8 cellular contexts compared by ENCODE assay signal in genomic region chr6:13354331-13355042, GRCh38. TPM values are rescaled to one million over a fixed set of nuclear protein-coding genes. Genes with fewer than 3 reads are reported as not detected.
DNase-seq lines count a peak whose midpoint lies in the region.

No MANE protein-coding gene starts in this region.

- H3K9me3 Mint-ChIP-seq in activated naive CD4-positive, alpha-beta T cell treated with anti-CD3 and anti-CD28 coated beads, Interleukin-2, amount 50 U/mL, for 24 hours, result no peaks in the 10 kb centered on the region
- H3K9me3 Mint-ChIP-seq in activated T-helper 2 cell treated with anti-CD3 and anti-CD28 coated beads, Interferon-gamma antibody, Interleukin-2, Interleukin-4, amounts not matched to agents 10 μg/mL and 5 μg/mL and 100 μg/mL, durations not matched to agents 14 hours and 24 hours and 36 hours, result no peaks in the 10 kb centered on the region

- peaks cover 1% of the 10 kb centered on the region for H3K36me3 Mint-ChIP-seq in activated naive CD4-positive, alpha-beta T cell treated with anti-CD3 and anti-CD28 coated beads, Interleukin-2, amount 50 U/mL, for 24 hours
- H3K36me3 Mint-ChIP-seq in activated T-helper 2 cell treated with anti-CD3 and anti-CD28 coated beads, Interferon-gamma antibody, Interleukin-2, Interleukin-4, amounts not matched to agents 10 μg/mL and 5 μg/mL and 100 μg/mL, durations not matched to agents 14 hours and 24 hours and 36 hours (ENCODE audit: low read depth), result peaks cover 4% of the 10 kb centered on the region

- no peak for DNase-seq in activated naive CD4-positive, alpha-beta T cell treated with anti-CD3 and anti-CD28 coated beads, Interleukin-2, amount 50 U/mL, for 16 hours
- no peak for DNase-seq in activated T-helper 2 cell treated with anti-CD3 and anti-CD28 coated beads, Interferon-gamma antibody, Interleukin-2, Interleukin-4, amounts not matched to agents 10 μg/mL and 5 μg/mL and 100 μg/mL, durations not matched to agents 14 hours and 24 hours and 36 hours (ENCODE audit: low spot score)
- DNase-seq in iris pigment epithelial cell (ENCODE audit: low read depth), result peak; percentile 72
- no peak for DNase-seq in stimulated activated CD4-positive, alpha-beta T cell treated with anti-CD3 and anti-CD28 coated beads, Interleukin-2, amount 100 ng/mL, for 48 hours
- no peak for DNase-seq in NCI-H2107 (lab: John Stamatoyannopoulos, UW)
- DNase-seq in NCI-H1417 (lab: John Stamatoyannopoulos, UW), result no peak
- no peak for DNase-seq in hypothalamus (lab: John Stamatoyannopoulos, UW)

- H3K4me3 Mint-ChIP-seq in activated naive CD4-positive, alpha-beta T cell treated with anti-CD3 and anti-CD28 coated beads, Interleukin-2, amount 50 U/mL, for 24 hours, result peak overlapping the region; percentile 77
- no peak overlapping the region for H3K4me3 Mint-ChIP-seq in activated T-helper 2 cell treated with anti-CD3 and anti-CD28 coated beads, Interferon-gamma antibody, Interleukin-2, Interleukin-4, amounts not matched to agents 10 μg/mL and 5 μg/mL and 100 μg/mL, durations not matched to agents 14 hours and 24 hours and 36 hours (ENCODE audit: low read depth)

- peaks cover 48% of the 10 kb centered on the region for H3K4me1 Mint-ChIP-seq in activated naive CD4-positive, alpha-beta T cell treated with anti-CD3 and anti-CD28 coated beads, Interleukin-2, amount 50 U/mL, for 24 hours
- peaks cover 46% of the 10 kb centered on the region for H3K4me1 Mint-ChIP-seq in activated T-helper 2 cell treated with anti-CD3 and anti-CD28 coated beads, Interferon-gamma antibody, Interleukin-2, Interleukin-4, amounts not matched to agents 10 μg/mL and 5 μg/mL and 100 μg/mL, durations not matched to agents 14 hours and 24 hours and 36 hours (ENCODE audit: low read depth)

- intact Hi-C loops in activated T-helper 2 cell treated with anti-CD3 and anti-CD28 coated beads, Interferon-gamma antibody, Interleukin-2, Interleukin-4, amounts not matched to agents 10 μg/mL and 5 μg/mL and 100 μg/mL, durations not matched to agents 14 hours and 24 hours and 36 hours (cut with micrococcal nuclease), result loop anchor here (1.0 kb wide), 2 partner anchors 26 to 51 kb away; partner anchors contain the start of gene TBC1D7

- H3K27ac Mint-ChIP-seq in activated naive CD4-positive, alpha-beta T cell treated with anti-CD3 and anti-CD28 coated beads, Interleukin-2, amount 50 U/mL, for 24 hours, result peak overlapping the region; percentile 98
- H3K27ac Mint-ChIP-seq in activated T-helper 2 cell treated with anti-CD3 and anti-CD28 coated beads, Interferon-gamma antibody, Interleukin-2, Interleukin-4, amounts not matched to agents 10 μg/mL and 5 μg/mL and 100 μg/mL, durations not matched to agents 14 hours and 24 hours and 36 hours, result peak overlapping the region; percentile 93

- H3K27me3 Mint-ChIP-seq in activated naive CD4-positive, alpha-beta T cell treated with anti-CD3 and anti-CD28 coated beads, Interleukin-2, amount 50 U/mL, for 24 hours, result no peaks in the 10 kb centered on the region
- H3K27me3 Mint-ChIP-seq in activated T-helper 2 cell treated with anti-CD3 and anti-CD28 coated beads, Interferon-gamma antibody, Interleukin-2, Interleukin-4, amounts not matched to agents 10 μg/mL and 5 μg/mL and 100 μg/mL, durations not matched to agents 14 hours and 24 hours and 36 hours (ENCODE audit: low read depth), result no peaks in the 10 kb centered on the region

RNA-seq across cellular contexts. Expression of gene TBC1D7, which starts 26.1 kb away (rescaled TPM):
- 22.9 and 23.3 TPM in 2 replicates for total RNA-seq in activated T-helper 2 cell treated with anti-CD3 and anti-CD28 coated beads, Interferon-gamma antibody, Interleukin-2, Interleukin-4, amounts not matched to agents 10 μg/mL and 5 μg/mL and 100 μg/mL, durations not matched to agents 14 hours and 24 hours and 36 hours
